8 cellular contexts compared by ENCODE assay signal in genomic region chr11:72802822-72803221, GRCh38.
"Had no signal": no experiment of that assay in that cellular context is flagged by ENCODE, and none has a peak within 500 bp of the region (broad histone marks: within the 10 kb centered on the region; RNA-seq: fewer than 3 reads in every experiment).

No MANE protein-coding gene starts in this region.

- DNase-seq: H7, IMR-90, KG1 had no signal

- H3K36me3 ChIP-seq: HAP-1 had no signal

- H3K9me3 ChIP-seq: HAP-1 had no signal

- H3K4me3 Mint-ChIP-seq: GM23338 had no signal

- FAIRE-seq: HTR-8/SVneo, K562 had no signal

- ATAC-seq: GM23338, HCT116, K562 had no signal

- H3K4me2 ChIP-seq: GM23338 had no signal

- H3K27ac Mint-ChIP-seq: GM23338 had no signal

- H3K4me1 ChIP-seq: HAP-1 had no signal

- H3K9me3 Mint-ChIP-seq: GM23338 had no signal

- H3K4me3 ChIP-seq: GM23338, HAP-1, K562 had no signal
